ENCODE assay signal across 27 cellular contexts in genomic region chr5:56310711-56311204, GRCh38.
DNase-seq lines count a peak whose midpoint lies in the region; ATAC-seq, FAIRE-seq and TF ChIP-seq lines count a peak whose summit lies in the region.
"Had no signal": no experiment of that assay in that cellular context is flagged by ENCODE, and none has a peak within 500 bp of the region (broad histone marks: within the 10 kb centered on the region; RNA-seq: fewer than 3 reads in every experiment).

No MANE protein-coding gene starts in this region.

- peaks cover 53% of the 10 kb centered on the region for H3K4me1 Mint-ChIP-seq in nephron
- H3K4me1 Mint-ChIP-seq: brain; CD8-positive, alpha-beta memory T cell had no signal

- H4K20me1 ChIP-seq in Karpas-422 (ENCODE audit: insufficient read depth, low read depth, low read length) (no peaks in the 10 kb centered on the region), HepG2 (ENCODE audit: insufficient read depth, low read length) (no peaks in the 10 kb centered on the region)

- H3K36me3 ChIP-seq in Karpas-422 (ENCODE audit: insufficient read depth, low read length), result no peaks in the 10 kb centered on the region
- H3K36me3 ChIP-seq in HepG2 (replicated peaks in 1 of 2; ENCODE audit: control insufficient read depth in 1 of 2, insufficient read depth in 2 of 2, low read length in 2 of 2), result no peaks in the 10 kb centered on the region
- H3K36me3 ChIP-seq: prostate gland, SJCRH30, vagina had no signal

- FAIRE-seq in HepG2 (lab: Jason Lieb, UNC), result no peak
- FAIRE-seq: colon, GM18507, GM19239, H1, kidney had no signal

- H3K4me2 ChIP-seq in Karpas-422 (ENCODE audit: low read depth, low read length, poor library complexity, severe bottlenecking) (no peak overlapping the region), HepG2 (ENCODE audit: low read depth, low read length) (no peak overlapping the region)

- intact Hi-C loops in HepG2 (cut with micrococcal nuclease; ENCODE audit: unreplicated experiment), result no loop called here

- H3K79me2 ChIP-seq in Karpas-422 (ENCODE audit: low read length) (no peaks in the 10 kb centered on the region), HepG2 (ENCODE audit: insufficient read depth, low read length) (no peaks in the 10 kb centered on the region)

- H3K9ac ChIP-seq in Karpas-422 (ENCODE audit: low read length) (no peak overlapping the region), HepG2 (ENCODE audit: insufficient read depth, low read depth, low read length) (no peak overlapping the region)

- no TSS peak for BruUV-seq in HepG2 (replicated peaks; lab: Mats Ljungman, UMichigan)

- peaks cover 14% of the 10 kb centered on the region for H3K9me3 Mint-ChIP-seq in nephron

- TF ChIP-seq RAD21 in HepG2 (CRISPR knock-in tag; IDR thresholded peaks at IDR 0.05), result no peak

- H3K27ac ChIP-seq in Karpas-422 (ENCODE audit: low read length) (no peak overlapping the region), HepG2 (ENCODE audit: extremely low read length, insufficient read depth, low read length) (no peak overlapping the region)
- H3K27ac ChIP-seq: foreskin keratinocyte, prostate gland, SJCRH30, vagina had no signal

- H3K9me2 ChIP-seq in Karpas-422 (replicated peaks; ENCODE audit: insufficient read depth, low read length), result no peaks in the 10 kb centered on the region

- H3K4me1 ChIP-seq in Karpas-422 (ENCODE audit: low read length) (no peaks in the 10 kb centered on the region; the same call in 1 of the 2 replicates), HepG2 (ENCODE audit: insufficient read depth, low read length) (peaks cover 50% of the 10 kb centered on the region)
- H3K4me1 ChIP-seq: foreskin keratinocyte, prostate gland, SJCRH30 had no signal

- H3K36me3 Mint-ChIP-seq in nephron (ENCODE audit: low read depth), result no peaks in the 10 kb centered on the region
- H3K36me3 Mint-ChIP-seq: brain had no signal

- POLR2A ChIA-PET in HepG2 (lab: Yijun Ruan, JAX), result no interaction called here

- WGBS in HepG2 (ENCODE audit: low lambda C conversion rate), result 83% methylated on average over 7 of the region's 7 CpGs

- TF ChIP-seq POLR2A in erythroblast (IDR thresholded peaks at IDR 0.05; ENCODE audit: low read length), result no peak
- no peak for TF ChIP-seq POLR2A in HepG2 (IDR thresholded peaks at IDR 0.05; ENCODE audit: insufficient read depth in 1 of 2, low read depth in 2 of 2, low read length in 2 of 2)

- TF ChIP-seq CTCF in nephron (IDR thresholded peaks at IDR 0.05; ENCODE audit: unreplicated experiment in 3 of 3) (no peak), HepG2 (CRISPR knock-in tag; IDR thresholded peaks at IDR 0.05) (no peak)

- H3K4me3 Mint-ChIP-seq in nephron, result no peak overlapping the region
- H3K4me3 Mint-ChIP-seq: activated naive CD8-positive, alpha-beta T cell; brain; CD8-positive, alpha-beta memory T cell; nephron progenitor cell; T-helper 2 cell treated with Interferon-gamma antibody and Interleukin-4, amounts not matched to agents 5 μg/mL and 100 μg/mL, for 36 hours had no signal

- no peaks in the 10 kb centered on the region for H3K27me3 Mint-ChIP-seq in nephron (ENCODE audit: low read depth)
- H3K27me3 Mint-ChIP-seq: activated naive CD8-positive, alpha-beta T cell had no signal

- DNase-seq in COLO829 (ENCODE audit: low spot score) (peak; percentile 24), OCI-M2 (lab: John Stamatoyannopoulos, UW; ENCODE audit: unreplicated experiment) (peak; percentile 63), erythroblast (lab: John Stamatoyannopoulos, UW) (peak; percentile 60 to 93), SIG-M5 (lab: John Stamatoyannopoulos, UW) (no peak), Karpas-422 (no peak), HepG2 (ENCODE audit: low spot score) (no peak)
- DNase-seq: activated CD4-positive, CD25-positive, alpha-beta regulatory T cell treated with anti-CD3 and anti-CD28 coated beads, Interleukin-2, amount 50 U/mL, for 72 hours; CD8-positive, alpha-beta memory T cell; foreskin keratinocyte; hypothalamus; kidney; NCI-H1417 treated with DMSO at 0.1 percent for 48 hours; NCI-H2171; nephron progenitor cell; SJCRH30; substantia nigra had no signal

- H3K4me3 ChIP-seq in Karpas-422 (ENCODE audit: low read length) (no peak overlapping the region), HepG2 (replicated peaks in 1 of 3; ENCODE audit: insufficient read depth in 1 of 3, low read depth in 2 of 3, low read length in 3 of 3) (no peak overlapping the region)
- H3K4me3 ChIP-seq: prostate gland, SJCRH30, vagina had no signal

- in situ Hi-C loops in HepG2 (cut with HindIII; ENCODE audit: extremely low pct_ligation_motif_present, low pct_unique_long_range_greater_than_20kb), result no loop called here

- TF ChIP-seq EP300 in HepG2 (IDR thresholded peaks at IDR 0.05; ENCODE audit: low read depth in 2 of 2, low read length in 2 of 2) (no peak), HepG2 (CRISPR knock-in tag; IDR thresholded peaks at IDR 0.05; ENCODE audit: borderline replicate concordance) (no peak)

- H2AFZ ChIP-seq in Karpas-422 (ENCODE audit: low read length) (no peak overlapping the region), HepG2 (ENCODE audit: low read length) (no peak overlapping the region)

- H3K9me3 ChIP-seq in Karpas-422 (ENCODE audit: low read length) (no peaks in the 10 kb centered on the region), HepG2 (ENCODE audit: low read length) (peaks cover 14% of the 10 kb centered on the region)
- H3K9me3 ChIP-seq: prostate gland, SJCRH30, vagina had no signal

- CTCF ChIA-PET in HepG2 (lab: Yijun Ruan, JAX; ENCODE audit: low intra/inter-chr PET ratio, low total read pairs), result no interaction called here

- H3K27ac Mint-ChIP-seq in nephron, result peak overlapping the region; percentile 58 to 90 (median 82)
- H3K27ac Mint-ChIP-seq: activated naive CD8-positive, alpha-beta T cell; T-helper 2 cell treated with Interferon-gamma antibody and Interleukin-4, amounts not matched to agents 5 μg/mL and 100 μg/mL, for 36 hours had no signal

- H3K27me3 ChIP-seq in Karpas-422 (ENCODE audit: low read length), result no peaks in the 10 kb centered on the region
- no peaks in the 10 kb centered on the region for H3K27me3 ChIP-seq in HepG2 (ENCODE audit: control insufficient read depth in 1 of 2, insufficient read depth in 2 of 2, low read length in 2 of 2)
- H3K27me3 ChIP-seq: foreskin keratinocyte, SJCRH30, vagina had no signal

- ATAC-seq in HG02938 (IDR thresholded peaks at IDR 0.05; ENCODE audit: unreplicated experiment), result no peak
- ATAC-seq in HepG2, result no peak
- ATAC-seq: foreskin keratinocyte had no signal

TF ChIP-seq in HepG2, 621 proteins besides CTCF, POLR2A, EP300 and RAD21:
- TF ChIP-seq SRSF1 (optimal IDR thresholded peaks at IDR 0.05; ENCODE audit: low read depth, low read length), result no peak
- no peak for TF ChIP-seq ZNF670 (CRISPR knock-in tag; IDR thresholded peaks at IDR 0.05; ENCODE audit: borderline replicate concordance)
- TF ChIP-seq NR2C2 (CRISPR knock-in tag; IDR thresholded peaks at IDR 0.05; ENCODE audit: borderline replicate concordance), result no peak
- no peak for TF ChIP-seq MAFK (conservative IDR thresholded peaks at IDR 0.05 in 1 of 2, IDR thresholded peaks at IDR 0.05 in 1 of 2; ENCODE audit: low read length in 2 of 2)
TF ChIP-seq in HepG2: peak in this region for 0.

Comparison
In these comparisons a context has a peak if more than half of its experiments do, and no peak if none do; other contexts are left out.
1. DNase-seq: peak in COLO829 (single experiment), OCI-M2 (single experiment) and erythroblast (2 of 2); none in SIG-M5 (single experiment), Karpas-422 (single experiment) and HepG2 (single experiment).